In genomic region chr18:27605107-27605834, GRCh38 we compare ENCODE assay signal across 8 cellular contexts.
DNase-seq lines count a peak whose midpoint lies in the region; ATAC-seq, FAIRE-seq and TF ChIP-seq lines count a peak whose summit lies in the region.

No MANE protein-coding gene starts in this region.

- no peaks in the 10 kb centered on the region for H4K20me1 ChIP-seq in endothelial cell of umbilical vein (replicated peaks; ENCODE audit: control insufficient read depth, extremely low read depth, insufficient read depth, low read length)

- no peak overlapping the region for H2AFZ ChIP-seq in endothelial cell of umbilical vein (ENCODE audit: low read depth, low read length)

- no peak overlapping the region for H2BK15ac ChIP-seq in mesendoderm (replicated peaks; ENCODE audit: low read depth)

- H3K27ac ChIP-seq in A549, result no peak overlapping the region
- H3K27ac ChIP-seq in RWPE2 (ENCODE audit: poor library complexity, severe bottlenecking), result no peak overlapping the region
- H3K27ac ChIP-seq in endothelial cell of umbilical vein (ENCODE audit: insufficient read depth, low read depth, low read length), result no peak overlapping the region
- no peak overlapping the region for H3K27ac ChIP-seq in mesendoderm (ENCODE audit: low read depth, low read length)

- H4K5ac ChIP-seq in mesendoderm (ENCODE audit: low read length), result no peak overlapping the region

- DNase-seq in A549 (ENCODE audit: low read depth in 1 of 2, low spot score in 1 of 2) (peak; percentile 7 to 64), GM12864 (ENCODE audit: low read depth) (no peak), MV-4-11 (lab: John Stamatoyannopoulos, UW) (peak; percentile 40), RWPE2 (ENCODE audit: low spot score) (no peak), endothelial cell of umbilical vein (ENCODE audit: low read depth, low spot score) (peak; percentile 49), mesendoderm (peak; percentile 92)

- H3K4me2 ChIP-seq in A549 (no peak overlapping the region), endothelial cell of umbilical vein (ENCODE audit: insufficient read depth, low read length) (no peak overlapping the region), mesendoderm (ENCODE audit: low read length) (no peak overlapping the region)

- dilution Hi-C loops in endothelial cell of umbilical vein (cut with MboI; ENCODE audit: extremely low pct_ligation_motif_present, low sequenced_read_pairs), result no loop called here

- no peaks in the 10 kb centered on the region for H3K9me1 ChIP-seq in endothelial cell of umbilical vein (replicated peaks; ENCODE audit: control insufficient read depth, extremely low read depth, insufficient read depth, low read length)

- H2BK5ac ChIP-seq in mesendoderm (ENCODE audit: low read length), result no peak overlapping the region

- no peaks in the 10 kb centered on the region for H3K79me1 ChIP-seq in mesendoderm (ENCODE audit: low read length)

- no peak overlapping the region for H2BK120ac ChIP-seq in mesendoderm (ENCODE audit: low read depth, low read length)

- H3K18ac ChIP-seq in mesendoderm (ENCODE audit: low read length), result no peak overlapping the region

- H3K56ac ChIP-seq in mesendoderm (ENCODE audit: low read length), result no peak overlapping the region

- H3K79me2 ChIP-seq in endothelial cell of umbilical vein (ENCODE audit: control insufficient read depth, insufficient read depth, low read length) (no peaks in the 10 kb centered on the region), mesendoderm (ENCODE audit: control insufficient read depth, insufficient read depth, low read length) (no peaks in the 10 kb centered on the region)

- H4K8ac ChIP-seq in mesendoderm (ENCODE audit: low read depth, low read length), result no peak overlapping the region

- H3K36me3 ChIP-seq in RWPE2 (ENCODE audit: low read depth) (no peaks in the 10 kb centered on the region), endothelial cell of umbilical vein (ENCODE audit: control insufficient read depth in 2 of 2, extremely low read depth in 1 of 2, insufficient read depth in 2 of 2, low read length in 2 of 2) (no peaks in the 10 kb centered on the region), mesendoderm (ENCODE audit: control insufficient read depth, insufficient read depth, low read length) (no peaks in the 10 kb centered on the region)

- WGBS in A549 (ENCODE audit: missing lambda C conversion rate), result 24% methylated on average over 5 of the region's 5 CpGs
- WGBS in mesendoderm (ENCODE audit: extremely low coverage, insufficient coverage, low lambda C conversion rate), result no CpG with 5 or more reads among the region's 5 CpGs

- H3K27me3 ChIP-seq in RWPE2 (ENCODE audit: insufficient read depth, poor library complexity, severe bottlenecking) (no peaks in the 10 kb centered on the region), endothelial cell of umbilical vein (ENCODE audit: control insufficient read depth in 2 of 2, insufficient read depth in 2 of 2, low read length in 2 of 2) (peaks cover 0 to 2% of the 10 kb centered on the region in 2 experiments), mesendoderm (ENCODE audit: insufficient read depth, low read length, poor library complexity) (no peaks in the 10 kb centered on the region)

- H3K4ac ChIP-seq in mesendoderm (ENCODE audit: low read depth, low read length), result no peak overlapping the region

- POLR2A ChIA-PET in A549 (lab: Yijun Ruan, JAX) (no interaction called here), endothelial cell of umbilical vein (lab: Charles Lee) (interaction anchor here (0.5 kb wide), 1 partner anchor 572 kb away, joined by 4 read pairs; the partner anchor contains the start of gene CDH2)

- peak; percentile 72 to 73 for TF ChIP-seq RAD21 in A549 (conservative IDR thresholded peaks at IDR 0.05 in 1 of 2, IDR thresholded peaks at IDR 0.05 in 1 of 2)

- CTCF ChIA-PET in A549 (lab: Yijun Ruan, JAX) (interaction anchor here (0.6 to 2.6 kb wide), 7 partner anchors 8 to 283 kb away, joined by 3 to 11 read pairs (median 3); no protein-coding TSS in a partner anchor), endothelial cell of umbilical vein (lab: Charles Lee) (interaction anchor here (0.6 to 5.3 kb wide), 35 partner anchors 9 to 1851 kb away, joined by 3 to 94 read pairs (median 4); no protein-coding TSS in a partner anchor)

- BruUV-seq in endothelial cell of umbilical vein (replicated peaks; lab: Mats Ljungman, UMichigan), result no TSS peak

- peak; percentile 63 for TF ChIP-seq CTCF in A549 (IDR thresholded peaks at IDR 0.05)
- peak; percentile 82 for TF ChIP-seq CTCF in GM12864 (IDR thresholded peaks at IDR 0.05; ENCODE audit: low read depth, low read length, missing control alignments)
- peak; percentile 84 for TF ChIP-seq CTCF in RWPE2 (IDR thresholded peaks at IDR 0.05; ENCODE audit: poor library complexity, severe bottlenecking)
- TF ChIP-seq CTCF in endothelial cell of umbilical vein (IDR thresholded peaks at IDR 0.05; ENCODE audit: extremely low read depth in 1 of 2, insufficient read depth in 1 of 2, low read depth in 1 of 2, low read length in 2 of 2), result peak; percentile 65 to 80

- TF ChIP-seq EP300 in A549 (IDR thresholded peaks at IDR 0.05), result no peak

- ATAC-seq in A549 (peak; percentile 86 to 91; a peak in 5 of 6 replicates), HG02642 (IDR thresholded peaks at IDR 0.05; ENCODE audit: poor library complexity, unreplicated experiment) (peak; percentile 86), RWPE2 (ENCODE audit: low read depth) (peak; percentile 82), GM21737 (IDR thresholded peaks at IDR 0.05; ENCODE audit: unreplicated experiment) (no peak)

- H3K4me3 ChIP-seq in A549 (no peak overlapping the region), GM12864 (ENCODE audit: low read depth, low read length) (no peak overlapping the region), RWPE2 (ENCODE audit: severe bottlenecking) (no peak overlapping the region), endothelial cell of umbilical vein (replicated peaks in 1 of 3; ENCODE audit: insufficient read depth in 1 of 3, low read depth in 1 of 3, low read length in 3 of 3) (no peak overlapping the region), mesendoderm (ENCODE audit: low read length) (no peak overlapping the region)

- FAIRE-seq in A549 (lab: Jason Lieb, UNC) (no peak), endothelial cell of umbilical vein (lab: Jason Lieb, UNC) (peak; percentile 73)

- no peaks in the 10 kb centered on the region for H3K9me3 ChIP-seq in A549
- H3K9me3 ChIP-seq in RWPE2 (ENCODE audit: severe bottlenecking), result no peaks in the 10 kb centered on the region
- H3K9me3 ChIP-seq in endothelial cell of umbilical vein (replicated peaks; ENCODE audit: control insufficient read depth, insufficient read depth, low read length), result no peaks in the 10 kb centered on the region

- H2AK5ac ChIP-seq in mesendoderm (ENCODE audit: low read length), result no peak overlapping the region

- H3K23ac ChIP-seq in mesendoderm (ENCODE audit: low read length), result no peak overlapping the region

- intact Hi-C loops in endothelial cell of umbilical vein (cut with micrococcal nuclease), result loop anchor here (1.0 kb wide), 2 partner anchors 145 to 584 kb away; no protein-coding TSS in a partner anchor

- H3K9ac ChIP-seq in endothelial cell of umbilical vein (replicated peaks; ENCODE audit: extremely low read depth, insufficient read depth, low read length), result no peak overlapping the region
- H3K9ac ChIP-seq in mesendoderm (ENCODE audit: low read length), result no peak overlapping the region

- H3K4me1 ChIP-seq in A549 (no peaks in the 10 kb centered on the region), RWPE2 (ENCODE audit: insufficient read depth, poor library complexity, severe bottlenecking) (no peaks in the 10 kb centered on the region), endothelial cell of umbilical vein (ENCODE audit: control insufficient read depth, extremely low read depth, insufficient read depth, low read length) (no peaks in the 10 kb centered on the region), mesendoderm (ENCODE audit: control insufficient read depth, low read depth, low read length) (no peaks in the 10 kb centered on the region)

- TF ChIP-seq POLR2A in A549 (IDR thresholded peaks at IDR 0.05; ENCODE audit: low read length) (no peak), endothelial cell of umbilical vein (IDR thresholded peaks at IDR 0.05; ENCODE audit: low read depth, low read length) (no peak)

TF ChIP-seq in A549, 52 proteins besides CTCF, POLR2A, EP300 and RAD21:
- TF ChIP-seq BCL3 (IDR thresholded peaks at IDR 0.05), result no peak
- TF ChIP-seq SMC3 (IDR thresholded peaks at IDR 0.05), result peak; percentile 53; the same call in 2 of the 3 replicates

TF ChIP-seq in endothelial cell of umbilical vein, 7 proteins besides CTCF, POLR2A, EP300 and RAD21:
- TF ChIP-seq GATA2 (IDR thresholded peaks at IDR 0.05; ENCODE audit: insufficient read depth, insufficient read length, low read depth, low read length), result no peak
- TF ChIP-seq FOS (IDR thresholded peaks at IDR 0.05; ENCODE audit: borderline replicate concordance, insufficient read depth, low read length), result no peak
- TF ChIP-seq MYC (IDR thresholded peaks at IDR 0.05; ENCODE audit: low read depth, low read length), result no peak
- no peak for TF ChIP-seq POLR2AphosphoS5 (IDR thresholded peaks at IDR 0.05; ENCODE audit: insufficient read depth, low read depth, low read length)
- TF ChIP-seq JUN (IDR thresholded peaks at IDR 0.05; ENCODE audit: borderline replicate concordance, insufficient read depth, insufficient read length, low read depth), result no peak
- no peak for TF ChIP-seq EZH2 (IDR thresholded peaks at IDR 0.05; ENCODE audit: borderline replicate concordance, low read depth, low read length, severe bottlenecking)
- TF ChIP-seq MAX (IDR thresholded peaks at IDR 0.05; ENCODE audit: insufficient read depth, insufficient read length), result no peak

Comparison
In these comparisons a context has a peak if more than half of its experiments do, and no peak if none do; other contexts are left out.
1. DNase-seq: peak in A549 (2 of 2), MV-4-11 (single experiment), endothelial cell of umbilical vein (single experiment) and mesendoderm (single experiment); none in GM12864 (single experiment) and RWPE2 (single experiment).
2. Peak in every context shown above with its lines, with median percentiles within 50 percentile points of each other: CTCF ChIP-seq.